8 cellular contexts compared by ENCODE assay signal in the genomic region with DNA sequence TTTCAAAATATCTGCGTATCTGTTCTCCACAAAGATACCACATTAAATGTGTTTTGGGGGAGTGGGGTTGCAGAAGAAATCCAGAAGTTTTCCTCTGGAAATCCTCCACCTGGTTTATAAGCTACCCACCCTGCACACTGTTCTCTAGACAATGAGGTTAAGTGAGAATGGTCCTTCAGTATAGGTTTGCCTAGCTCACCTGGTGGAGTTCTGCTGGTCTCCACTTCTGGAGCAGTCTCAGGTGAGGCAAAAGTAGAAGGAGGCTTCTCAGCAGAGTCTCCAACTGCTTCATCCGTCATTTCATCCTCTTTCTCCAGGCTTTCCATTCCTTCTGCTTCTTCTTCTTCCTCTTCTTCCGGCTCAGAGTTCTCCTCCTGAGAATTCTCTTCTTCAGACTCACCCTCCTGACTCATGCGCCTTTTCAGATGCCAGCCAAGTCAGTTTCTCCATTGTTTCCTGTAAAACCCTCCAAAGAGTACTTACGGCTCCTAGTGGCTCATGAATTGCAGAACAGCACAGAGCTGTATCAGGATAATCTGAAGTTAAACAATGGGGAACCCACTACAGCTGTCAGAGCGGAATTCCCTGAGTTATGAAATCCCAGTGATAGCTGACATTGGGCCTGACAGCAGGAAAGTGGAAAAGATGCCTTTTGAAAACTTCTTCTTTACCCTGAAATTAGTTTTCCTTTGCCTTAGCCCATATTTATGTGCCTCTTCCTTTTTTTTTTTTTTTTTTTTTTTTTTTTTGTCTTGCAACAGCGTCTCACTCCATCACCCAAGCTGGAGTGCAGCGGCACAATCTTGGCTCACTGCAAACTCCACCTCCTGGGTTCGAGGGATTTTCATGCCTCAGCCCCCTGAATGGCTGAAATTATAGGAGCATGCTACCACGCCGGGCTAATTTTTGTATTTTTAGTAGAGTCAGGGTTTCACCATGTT. TPM values are rescaled to one million over a fixed set of nuclear protein-coding genes. Genes with fewer than 3 reads are reported as not detected.
DNase-seq lines count a peak whose midpoint lies in the region; ATAC-seq and TF ChIP-seq lines count a peak whose summit lies in the region.

No MANE protein-coding gene starts in this region.

- H3K4me3 ChIP-seq in HUES48 (ENCODE audit: low read depth, low read length) (no peak overlapping the region), fibroblast of villous mesenchyme (ENCODE audit: low read depth, low read length) (peak overlapping the region; percentile 21), prostate gland (no peak overlapping the region)

- H3K36me3 ChIP-seq in HUES48 (ENCODE audit: control insufficient read depth, insufficient read depth, low read length) (no peaks in the 10 kb centered on the region), prostate gland (no peaks in the 10 kb centered on the region)

- DNase-seq in AML-193 (lab: John Stamatoyannopoulos, UW) = peak; percentile 29 to 30
- DNase-seq in SKM-1 treated with dmso at 0.1 percent for 144 hours (lab: John Stamatoyannopoulos, UW; ENCODE audit: unreplicated experiment) = peak; percentile 64
- DNase-seq in fibroblast of villous mesenchyme (ENCODE audit: low read depth) = peak; percentile 87
- DNase-seq in prostate gland (ENCODE audit: low spot score) = peak; percentile 56
- DNase-seq in T-helper 1 cell = no peak
- DNase-seq in activated CD4-positive, CD25-positive, alpha-beta regulatory T cell (lab: John Stamatoyannopoulos, UW) = no peak

- peaks cover 9% of the 10 kb centered on the region for H3K9me3 ChIP-seq in HUES48 (ENCODE audit: control insufficient read depth, insufficient read depth, low read length)
- no peaks in the 10 kb centered on the region for H3K9me3 ChIP-seq in prostate gland

- H3K4me1 ChIP-seq in HUES48 (ENCODE audit: control insufficient read depth, insufficient read depth, low read length) (0 out of 2 replicates have a peak, but pooled peaks cover 2% of the 10 kb centered on the region), prostate gland (replicated peaks) (no peaks in the 10 kb centered on the region)

- WGBS in prostate gland = 41% methylated on average over 11 of the region's 11 CpGs

- ATAC-seq in HG03139 (IDR thresholded peaks at IDR 0.05; ENCODE audit: unreplicated experiment) = no peak

- TF ChIP-seq CTCF in fibroblast of villous mesenchyme (IDR thresholded peaks at IDR 0.05; ENCODE audit: insufficient read depth, low read depth, low read length) = peak; percentile 63
- peak in 2 of 4 experiments; percentile 39 to 59 for TF ChIP-seq CTCF in prostate gland (IDR thresholded peaks at IDR 0.05)

- H3K27ac ChIP-seq in HUES48 (ENCODE audit: low read depth, low read length) = peak overlapping the region; percentile 15
- no peak overlapping the region for H3K27ac ChIP-seq in prostate gland

- intact Hi-C loops in prostate gland (cut with DNase I) = no loop called here

- TF ChIP-seq POLR2A in prostate gland (IDR thresholded peaks at IDR 0.05) = no peak

- H3K27me3 ChIP-seq in HUES48 (ENCODE audit: control insufficient read depth, insufficient read depth, low read length) (no peaks in the 10 kb centered on the region), prostate gland (replicated peaks; ENCODE audit: insufficient read depth) (no peaks in the 10 kb centered on the region)

- H3K9ac ChIP-seq in HUES48 (ENCODE audit: low read depth, low read length) = no peak overlapping the region

RNA-seq across cellular contexts. Expression of gene MSTO1, which starts 38.5 kb away (rescaled TPM):
- total RNA-seq in fibroblast of villous mesenchyme (24.6 and 25.1 TPM in 2 replicates), prostate gland (10 to 100 TPM; 13.7 to 17.7 TPM)

RNA-seq across cellular contexts. Expression of gene YY1AP1, which starts 40.1 kb away (rescaled TPM):
- total RNA-seq in fibroblast of villous mesenchyme = 54.1 and 55.7 TPM in 2 replicates
- total RNA-seq in prostate gland = 100 to 1,000 TPM in 1 of 2 donors, 10 to 100 TPM in 1; 63.4 to 121 TPM

RNA-seq across cellular contexts. Expression of gene DAP3, which starts 40.4 kb away (rescaled TPM):
- 75.7 and 87.2 TPM in 2 replicates for total RNA-seq in fibroblast of villous mesenchyme
- total RNA-seq in prostate gland = 100 to 1,000 TPM; 139 to 151 TPM

Comparison
In these comparisons a context has a peak if more than half of its experiments do, and no peak if none do; other contexts are left out.
1. DNase-seq: peak in AML-193 (2 of 2), SKM-1 treated with dmso at 0.1 percent for 144 hours (single experiment), fibroblast of villous mesenchyme (single experiment) and prostate gland (single experiment); none in T-helper 1 cell (0 of 5) and activated CD4-positive, CD25-positive, alpha-beta regulatory T cell (0 of 4).